18 cellular contexts compared by ENCODE assay signal in the genomic region with DNA sequence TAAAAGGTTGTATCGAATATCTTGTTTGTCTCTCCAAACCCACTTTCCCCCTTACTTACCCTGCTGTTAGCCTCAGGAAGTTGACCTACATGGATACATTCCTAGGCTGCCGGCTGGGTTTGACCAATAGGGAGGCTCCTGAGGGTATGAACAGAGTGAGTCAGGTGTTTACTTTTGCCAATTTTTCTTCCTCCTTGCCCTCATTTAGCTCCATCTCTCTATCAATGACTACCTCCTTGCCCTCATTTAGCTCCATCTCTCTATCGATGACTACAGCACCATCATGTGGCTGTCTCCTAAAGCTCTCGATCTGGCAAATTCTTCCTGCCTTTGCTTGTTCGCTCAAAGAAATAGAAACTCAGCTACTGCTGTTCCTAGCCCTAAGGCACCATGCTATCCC.
DNase-seq lines count a peak whose midpoint lies in the region; ATAC-seq and TF ChIP-seq lines count a peak whose summit lies in the region.
"Had no signal": no experiment of that assay in that cellular context is flagged by ENCODE, and none has a peak within 500 bp of the region (broad histone marks: within the 10 kb centered on the region; RNA-seq: fewer than 3 reads in every experiment).

No MANE protein-coding gene starts in this region.

- H3F3A ChIP-seq in neural progenitor cell (ENCODE audit: low read depth) = no peaks in the 10 kb centered on the region

- H3K4me2 ChIP-seq in neural progenitor cell = no peak overlapping the region
- H3K4me2 ChIP-seq: BLaER1 had no signal

- no peaks in the 10 kb centered on the region for H4K20me1 ChIP-seq in neural progenitor cell (ENCODE audit: low read depth)
- H4K20me1 ChIP-seq: BLaER1 had no signal

- H3K9me3 Mint-ChIP-seq in neural progenitor cell = peaks cover 17% of the 10 kb centered on the region
- H3K9me3 Mint-ChIP-seq: stimulated activated effector memory CD8-positive, alpha-beta T cell treated with anti-CD3 and anti-CD28 coated beads, Interleukin-12 subunit alpha, Interleukin-12 subunit beta, amount 100 ng/mL, for 72 hours had no signal

- H3K4me3 ChIP-seq in brain microvascular endothelial cell (ENCODE audit: low read depth, low read length) (no peak overlapping the region), neural progenitor cell (no peak overlapping the region)
- H3K4me3 ChIP-seq: BLaER1, lower lobe of right lung, Peyer's patch, prostate gland, spleen, tibial artery had no signal

- H3K27ac Mint-ChIP-seq in neural progenitor cell = no peak overlapping the region
- H3K27ac Mint-ChIP-seq: naive B cell; stimulated activated effector memory CD8-positive, alpha-beta T cell treated with anti-CD3 and anti-CD28 coated beads, Interleukin-12 subunit alpha, Interleukin-12 subunit beta, amount 100 ng/mL, for 72 hours had no signal

- DNase-seq in ELR (ENCODE audit: low read depth) (peak; percentile 2), brain microvascular endothelial cell (peak; percentile 1), neural progenitor cell (ENCODE audit: low spot score) (no peak), GM10266 (ENCODE audit: extremely low spot score) (no peak)
- DNase-seq in activated naive CD4-positive, alpha-beta T cell treated with anti-CD3 and anti-CD28 coated beads, Interleukin-2, amount 50 U/mL, for 16 hours = no peak
- DNase-seq: activated gamma-delta T cell, lower lobe of right lung, naive B cell, NCI-H2081 treated with DMSO at 0.1 percent for 48 hours, NCI-H748 treated with DMSO at 0.1 percent for 48 hours, Peyer's patch, spleen, tibial artery had no signal

- no peak for TF ChIP-seq EP300 in Ishikawa (IDR thresholded peaks at IDR 0.05; ENCODE audit: borderline replicate concordance)

- no peak for ATAC-seq in HG02884 (IDR thresholded peaks at IDR 0.05; ENCODE audit: unreplicated experiment)
- ATAC-seq: lower lobe of right lung; stimulated activated effector memory CD8-positive, alpha-beta T cell treated with anti-CD3 and anti-CD28 coated beads, Interleukin-12 subunit alpha, Interleukin-12 subunit beta, amount 100 ng/mL, for 72 hours had no signal

- no peaks in the 10 kb centered on the region for H3K9me3 ChIP-seq in neural progenitor cell (ENCODE audit: low read depth)
- H3K9me3 ChIP-seq: lower lobe of right lung, Peyer's patch, prostate gland, tibial artery had no signal

- 0 out of 2 replicates have a peak, but pooled peaks have one; percentile 3 for TF ChIP-seq RAD21 in Ishikawa (IDR thresholded peaks at IDR 0.05; ENCODE audit: low read depth)

- TF ChIP-seq CTCF in brain microvascular endothelial cell (IDR thresholded peaks at IDR 0.05; ENCODE audit: low read depth, low read length, missing control alignments) (no peak), neural progenitor cell (IDR thresholded peaks at IDR 0.05) (peak; percentile 12), GM10266 (IDR thresholded peaks at IDR 0.05; ENCODE audit: control insufficient read depth, insufficient read depth, low read depth, missing control alignments) (no peak)

- in situ Hi-C loops in brain microvascular endothelial cell (cut with HindIII; ENCODE audit: low pct_ligation_motif_present, low sequenced_read_pairs) = no loop called here

- H3K27me3 ChIP-seq in brain microvascular endothelial cell (replicated peaks) (no peaks in the 10 kb centered on the region), neural progenitor cell (no peaks in the 10 kb centered on the region)
- H3K27me3 ChIP-seq: BLaER1, Peyer's patch, spleen, tibial artery had no signal

- no peaks in the 10 kb centered on the region for H3K27me3 Mint-ChIP-seq in neural progenitor cell (ENCODE audit: insufficient read depth, low read depth)
- H3K27me3 Mint-ChIP-seq: naive B cell had no signal

- H3K36me3 Mint-ChIP-seq in neural progenitor cell = no peaks in the 10 kb centered on the region
- H3K36me3 Mint-ChIP-seq: naive B cell; stimulated activated effector memory CD8-positive, alpha-beta T cell treated with anti-CD3 and anti-CD28 coated beads, Interleukin-12 subunit alpha, Interleukin-12 subunit beta, amount 100 ng/mL, for 72 hours had no signal

- H3K4me1 Mint-ChIP-seq in neural progenitor cell = no peaks in the 10 kb centered on the region
- H3K4me1 Mint-ChIP-seq: naive B cell; stimulated activated effector memory CD8-positive, alpha-beta T cell treated with anti-CD3 and anti-CD28 coated beads, Interleukin-12 subunit alpha, Interleukin-12 subunit beta, amount 100 ng/mL, for 72 hours had no signal

- H2AFZ ChIP-seq in neural progenitor cell (replicated peaks) = no peak overlapping the region

- no peaks in the 10 kb centered on the region for H3K79me2 ChIP-seq in neural progenitor cell (ENCODE audit: low read depth)

- no peak overlapping the region for H3K4me3 Mint-ChIP-seq in neural progenitor cell
- H3K4me3 Mint-ChIP-seq: naive B cell; stimulated activated effector memory CD8-positive, alpha-beta T cell treated with anti-CD3 and anti-CD28 coated beads, Interleukin-12 subunit alpha, Interleukin-12 subunit beta, amount 100 ng/mL, for 72 hours had no signal

- no peaks in the 10 kb centered on the region for H3K4me1 ChIP-seq in neural progenitor cell
- H3K4me1 ChIP-seq: BLaER1, lower lobe of right lung, Peyer's patch, prostate gland, spleen, tibial artery had no signal

- H3K27ac ChIP-seq in brain microvascular endothelial cell (no peak overlapping the region), neural progenitor cell (no peak overlapping the region)
- H3K27ac ChIP-seq: BLaER1, lower lobe of right lung, Peyer's patch, prostate gland, spleen, tibial artery had no signal

- H3K36me3 ChIP-seq in brain microvascular endothelial cell (replicated peaks) = no peaks in the 10 kb centered on the region
- H3K36me3 ChIP-seq in neural progenitor cell = no peaks in the 10 kb centered on the region
- H3K36me3 ChIP-seq: BLaER1, lower lobe of right lung, Peyer's patch, prostate gland, spleen, tibial artery had no signal

- no peak overlapping the region for H3K9ac ChIP-seq in neural progenitor cell
- H3K9ac ChIP-seq: BLaER1 had no signal

TF ChIP-seq in Ishikawa, 13 proteins besides CTCF, POLR2A, EP300 and RAD21:
- no peak for TF ChIP-seq NFIC (IDR thresholded peaks at IDR 0.05)
- no peak for TF ChIP-seq CREB1 (IDR thresholded peaks at IDR 0.05; ENCODE audit: low read depth)
- TF ChIP-seq FOXM1 (IDR thresholded peaks at IDR 0.05; ENCODE audit: borderline replicate concordance, low read depth) = no peak
- no peak for TF ChIP-seq CEBPB (IDR thresholded peaks at IDR 0.05)
- TF ChIP-seq, protein P1, sequence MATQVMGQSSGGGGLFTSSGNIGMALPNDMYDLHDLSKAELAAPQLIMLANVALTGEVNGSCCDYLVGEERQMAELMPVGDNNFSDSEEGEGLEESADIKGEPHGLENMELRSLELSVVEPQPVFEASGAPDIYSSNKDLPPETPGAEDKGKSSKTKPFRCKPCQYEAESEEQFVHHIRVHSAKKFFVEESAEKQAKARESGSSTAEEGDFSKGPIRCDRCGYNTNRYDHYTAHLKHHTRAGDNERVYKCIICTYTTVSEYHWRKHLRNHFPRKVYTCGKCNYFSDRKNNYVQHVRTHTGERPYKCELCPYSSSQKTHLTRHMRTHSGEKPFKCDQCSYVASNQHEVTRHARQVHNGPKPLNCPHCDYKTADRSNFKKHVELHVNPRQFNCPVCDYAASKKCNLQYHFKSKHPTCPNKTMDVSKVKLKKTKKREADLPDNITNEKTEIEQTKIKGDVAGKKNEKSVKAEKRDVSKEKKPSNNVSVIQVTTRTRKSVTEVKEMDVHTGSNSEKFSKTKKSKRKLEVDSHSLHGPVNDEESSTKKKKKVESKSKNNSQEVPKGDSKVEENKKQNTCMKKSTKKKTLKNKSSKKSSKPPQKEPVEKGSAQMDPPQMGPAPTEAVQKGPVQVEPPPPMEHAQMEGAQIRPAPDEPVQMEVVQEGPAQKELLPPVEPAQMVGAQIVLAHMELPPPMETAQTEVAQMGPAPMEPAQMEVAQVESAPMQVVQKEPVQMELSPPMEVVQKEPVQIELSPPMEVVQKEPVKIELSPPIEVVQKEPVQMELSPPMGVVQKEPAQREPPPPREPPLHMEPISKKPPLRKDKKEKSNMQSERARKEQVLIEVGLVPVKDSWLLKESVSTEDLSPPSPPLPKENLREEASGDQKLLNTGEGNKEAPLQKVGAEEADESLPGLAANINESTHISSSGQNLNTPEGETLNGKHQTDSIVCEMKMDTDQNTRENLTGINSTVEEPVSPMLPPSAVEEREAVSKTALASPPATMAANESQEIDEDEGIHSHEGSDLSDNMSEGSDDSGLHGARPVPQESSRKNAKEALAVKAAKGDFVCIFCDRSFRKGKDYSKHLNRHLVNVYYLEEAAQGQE (IDR thresholded peaks at IDR 0.05; ENCODE audit: low read depth) = no peak
- no peak for TF ChIP-seq TEAD4 (IDR thresholded peaks at IDR 0.05)
- no peak for TF ChIP-seq TCF12 (IDR thresholded peaks at IDR 0.05; ENCODE audit: low read depth)
- no peak for TF ChIP-seq TAF1 (IDR thresholded peaks at IDR 0.05; ENCODE audit: low read depth)
- TF ChIP-seq EGR1 (IDR thresholded peaks at IDR 0.05) = no peak
- TF ChIP-seq, protein P2, sequence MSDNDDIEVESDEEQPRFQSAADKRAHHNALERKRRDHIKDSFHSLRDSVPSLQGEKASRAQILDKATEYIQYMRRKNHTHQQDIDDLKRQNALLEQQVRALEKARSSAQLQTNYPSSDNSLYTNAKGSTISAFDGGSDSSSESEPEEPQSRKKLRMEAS (IDR thresholded peaks at IDR 0.05) = no peak
- no peak for TF ChIP-seq YY1 (IDR thresholded peaks at IDR 0.05; ENCODE audit: low read depth)
- TF ChIP-seq USF1 (IDR thresholded peaks at IDR 0.05) = no peak
- no peak for TF ChIP-seq ZBTB7A (IDR thresholded peaks at IDR 0.05; ENCODE audit: low read depth)

Comparison
In these comparisons a context has a peak if more than half of its experiments do, and no peak if none do; other contexts are left out.
1. DNase-seq: peak in ELR (single experiment) and brain microvascular endothelial cell (single experiment); none in neural progenitor cell (single experiment), GM10266 (single experiment) and activated naive CD4-positive, alpha-beta T cell treated with anti-CD3 and anti-CD28 coated beads, Interleukin-2, amount 50 U/mL, for 16 hours (single experiment).